ENCODE assay signal across 7 cellular contexts in the genomic region with DNA sequence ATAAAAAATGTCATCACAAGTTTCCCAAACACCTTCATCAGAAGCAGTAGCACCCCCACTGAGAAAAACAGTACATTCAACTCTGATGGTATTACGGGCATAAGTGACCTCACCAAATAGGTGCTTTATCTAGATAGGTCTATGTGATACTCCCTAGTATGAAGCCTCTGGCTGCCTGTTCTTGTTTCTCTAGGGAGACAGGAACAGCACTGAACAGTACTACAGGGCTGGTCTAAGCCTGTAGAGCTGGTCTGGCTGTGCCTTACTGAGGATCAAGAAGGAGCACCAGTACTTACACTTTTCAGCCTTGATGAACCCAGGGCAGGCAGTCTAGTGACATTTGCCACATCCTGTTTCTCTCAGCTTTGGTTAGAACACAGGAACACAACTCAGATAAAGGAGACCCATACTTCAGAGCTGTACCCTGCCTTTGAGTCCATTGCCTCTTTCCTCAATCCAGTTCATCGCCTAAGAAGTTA. TPM values are rescaled to one million over a fixed set of nuclear protein-coding genes. Genes with fewer than 3 reads are reported as not detected.
A peak's percentile ranks its signal among the peaks of the same experiment; 100 is the strongest.
DNase-seq lines count a peak whose midpoint lies in the region; ATAC-seq, FAIRE-seq and TF ChIP-seq lines count a peak whose summit lies in the region.

No MANE protein-coding gene starts in this region.

- peak overlapping the region; percentile 97 for H3K27ac Mint-ChIP-seq in activated T-cell treated with anti-CD3 and anti-CD28 coated beads, Interleukin-2, amount 50 U/mL, for 72 hours

- no peak overlapping the region for H3K4me3 ChIP-seq in kidney (ENCODE audit: low read length in 2 of 2)

- no peak for TF ChIP-seq CTCF in kidney (IDR thresholded peaks at IDR 0.05; ENCODE audit: borderline replicate concordance, extremely low read depth, insufficient read depth)

- peaks cover 6 to 26% of the 10 kb centered on the region in 2 donors for H3K36me3 ChIP-seq in kidney (ENCODE audit: control insufficient read depth in 1 of 2, insufficient read depth in 2 of 2, low read length in 2 of 2)

- H3K27ac ChIP-seq in kidney (ENCODE audit: low read depth in 2 of 2, low read length in 2 of 2), result no peak overlapping the region

- peaks cover 0 to 4% of the 10 kb centered on the region in 2 donors for H3K9me3 ChIP-seq in kidney (ENCODE audit: control insufficient read depth in 1 of 2, low read length in 2 of 2)

- H3K4me3 Mint-ChIP-seq in activated T-cell treated with anti-CD3 and anti-CD28 coated beads, Interleukin-2, amount 50 U/mL, for 72 hours, result peak overlapping the region; percentile 86 to 95

- H3K27me3 Mint-ChIP-seq in activated T-cell treated with anti-CD3 and anti-CD28 coated beads, Interleukin-2, amount 50 U/mL, for 72 hours (ENCODE audit: low read depth), result no peaks in the 10 kb centered on the region

- ATAC-seq in GM19455 (IDR thresholded peaks at IDR 0.05; ENCODE audit: unreplicated experiment) (peak; percentile 61), HG03139 (IDR thresholded peaks at IDR 0.05; ENCODE audit: unreplicated experiment) (peak; percentile 83), sciatic nerve (peak; percentile 41)
- ATAC-seq in activated T-cell treated with anti-CD3 and anti-CD28 coated beads, Interleukin-2, amount 50 U/mL, for 72 hours (replicated peaks in 1 of 2), result peak; percentile 65 to 67

- peaks cover 98% of the 10 kb centered on the region for H3K4me1 Mint-ChIP-seq in activated T-cell treated with anti-CD3 and anti-CD28 coated beads, Interleukin-2, amount 50 U/mL, for 72 hours (ENCODE audit: low read depth)

- intact Hi-C loops in sciatic nerve (cut with DNase I) (no loop called here), kidney (cut with DNase I) (no loop called here)

- peaks cover 2 to 10% of the 10 kb centered on the region in 2 donors for H3K4me1 ChIP-seq in kidney (ENCODE audit: control insufficient read depth in 1 of 2, insufficient read depth in 1 of 2, low read depth in 1 of 2, low read length in 2 of 2)

- peaks cover 12 to 26% of the 10 kb centered on the region in 2 donors for H3K36me3 Mint-ChIP-seq in activated T-cell treated with anti-CD3 and anti-CD28 coated beads, Interleukin-2, amount 50 U/mL, for 72 hours (ENCODE audit: insufficient read depth in 2 of 2)

- FAIRE-seq in kidney (lab: Jason Lieb, UNC), result no peak

- no peak overlapping the region for H3K9ac ChIP-seq in kidney (ENCODE audit: low read length in 2 of 2)

- no peaks in the 10 kb centered on the region for H3K9me3 Mint-ChIP-seq in activated T-cell treated with anti-CD3 and anti-CD28 coated beads, Interleukin-2, amount 50 U/mL, for 72 hours

- DNase-seq in activated T-cell treated with anti-CD3 and anti-CD28 coated beads, Interleukin-2, amount 50 U/mL, for 72 hours, result peak; percentile 52 to 53
- DNase-seq in sciatic nerve (ENCODE audit: low spot score) (no peak), occipital lobe (lab: John Stamatoyannopoulos, UW) (no peak), kidney (no peak), NCI-H226 (no peak)

RNA-seq across cellular contexts. Expression of a gene that starts 35.9 kb away (rescaled TPM):
- total RNA-seq in activated T-cell treated with anti-CD3 and anti-CD28 coated beads, Interleukin-2, amount 50 U/mL, for 72 hours, result 10 to 100 TPM; 34.3 to 52.0 TPM
- total RNA-seq in sciatic nerve (12.6 TPM), occipital lobe (16.4 TPM), kidney (17.3 TPM)
- polyA plus RNA-seq in kidney (ENCODE audit: insufficient read depth, low read depth, low replicate concordance), result 12.7 TPM

RNA-seq across cellular contexts. Expression of a gene that starts 36.2 kb away (rescaled TPM):
- 10 to 100 TPM; 23.4 to 26.1 TPM for total RNA-seq in activated T-cell treated with anti-CD3 and anti-CD28 coated beads, Interleukin-2, amount 50 U/mL, for 72 hours
- 19.4 TPM for total RNA-seq in sciatic nerve
- 18.7 TPM for total RNA-seq in occipital lobe
- total RNA-seq in kidney, result 19.3 TPM
- 16.3 TPM for polyA plus RNA-seq in kidney (ENCODE audit: insufficient read depth, low read depth, low replicate concordance)

Comparison
In these comparisons a context has a peak if more than half of its experiments do, and no peak if none do; other contexts are left out.
1. DNase-seq: peak in activated T-cell treated with anti-CD3 and anti-CD28 coated beads, Interleukin-2, amount 50 U/mL, for 72 hours (2 of 2); none in sciatic nerve (single experiment), occipital lobe (single experiment), kidney (single experiment) and NCI-H226 (single experiment).
2. Peak in every context shown above with its lines, with median percentiles within 50 percentile points of each other: ATAC-seq.